In the genomic region with DNA sequence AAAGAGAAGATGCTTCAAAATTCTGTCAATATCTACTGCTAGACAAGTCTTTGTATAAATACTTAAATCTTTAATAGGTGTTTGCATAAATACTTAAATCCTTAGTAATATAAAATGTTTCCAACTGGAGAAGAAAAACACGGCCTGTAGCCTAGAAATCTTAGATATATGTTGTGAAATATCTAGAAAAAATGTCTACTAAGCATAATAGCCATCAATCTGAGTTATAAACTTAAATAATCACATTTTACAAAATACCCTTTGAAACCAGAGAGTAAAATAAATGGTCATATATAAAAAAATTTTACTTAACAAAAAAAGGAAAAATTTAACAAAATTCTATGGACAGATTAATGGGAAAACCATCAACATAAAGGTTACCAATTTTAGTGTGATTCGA, we compare ENCODE assay signal across 21 cellular contexts.
"Had no signal": no experiment of that assay in that cellular context is flagged by ENCODE, and none has a peak within 500 bp of the region (broad histone marks: within the 10 kb centered on the region; RNA-seq: fewer than 3 reads in every experiment).

No MANE protein-coding gene starts in this region.

- DNase-seq: Karpas-422, KG1, MG63, NCI-H1092, NCI-H1105 treated with DMSO at 0.1 percent for 48 hours, NCI-H1417 treated with DMSO at 0.1 percent for 48 hours, NCI-H146, NCI-H1694 treated with DMSO at 0.1 percent for 48 hours, NCI-H1930, NCI-H2081, NCI-H2107, NCI-H226, NCI-H446, NCI-H510A, NCI-H524 treated with DMSO at 0.1 percent for 48 hours, NCI-H69, NCI-H774, SHP77, SK-N-SH, SW 1271 had no signal

- H3K9me3 ChIP-seq: MG63, SK-N-SH had no signal

- H3K27ac ChIP-seq: RWPE1 had no signal

- H3K4me2 ChIP-seq: SK-N-SH had no signal

- H3K27me3 ChIP-seq: MG63 had no signal

- H3K9ac ChIP-seq: SK-N-SH had no signal

- H3K4me3 ChIP-seq: MG63 had no signal
